ENCODE assay signal across 8 cellular contexts in the genomic region with DNA sequence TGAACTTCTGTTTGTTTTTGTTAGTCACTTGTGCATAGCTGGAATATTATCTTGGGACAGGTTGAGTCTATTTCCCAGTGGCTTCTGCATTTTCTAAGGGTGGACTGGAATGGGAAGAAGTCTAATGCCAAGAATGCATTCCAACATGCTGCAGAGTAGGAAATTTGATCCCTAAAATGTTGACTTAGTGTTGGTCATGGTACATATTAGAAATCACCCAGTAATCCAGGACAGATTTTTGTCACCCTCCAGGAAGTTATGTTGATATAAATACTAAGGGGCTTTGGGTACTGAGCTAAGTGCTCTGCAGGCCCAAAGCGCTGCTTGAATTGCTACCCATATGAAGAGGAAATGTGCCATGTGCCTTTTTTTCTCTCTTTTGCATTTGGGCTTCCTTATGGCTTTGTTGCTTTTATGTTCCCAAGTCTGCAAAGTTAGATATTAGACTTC. TPM values are rescaled to one million over a fixed set of nuclear protein-coding genes. Genes with fewer than 3 reads are reported as not detected.
A peak's percentile ranks its signal among the peaks of the same experiment; 100 is the strongest.
DNase-seq lines count a peak whose midpoint lies in the region; ATAC-seq, FAIRE-seq and TF ChIP-seq lines count a peak whose summit lies in the region.

No MANE protein-coding gene starts in this region.

- no peak for ATAC-seq in GM18873 (IDR thresholded peaks at IDR 0.05; ENCODE audit: low FRiP score, unreplicated experiment)

- H4K20me1 ChIP-seq in BLaER1, result peaks cover 100% of the 10 kb centered on the region

- intact Hi-C loops in testis (cut with DNase I; ENCODE audit: low total_unique reads), result no loop called here

- H3K9me3 ChIP-seq in BLaER1, result no peaks in the 10 kb centered on the region
- no peaks in the 10 kb centered on the region for H3K9me3 ChIP-seq in HUES64 (ENCODE audit: insufficient read depth, low read depth, low read length)
- no peaks in the 10 kb centered on the region for H3K9me3 ChIP-seq in testis

- TF ChIP-seq CTCF in bronchial epithelial cell (IDR thresholded peaks at IDR 0.05; ENCODE audit: insufficient read depth, low read length, severe bottlenecking) (no peak), testis (IDR thresholded peaks at IDR 0.05) (no peak)

- H3K9ac ChIP-seq in BLaER1, result peak overlapping the region; percentile 52
- no peak overlapping the region for H3K9ac ChIP-seq in HUES64 (ENCODE audit: low read depth, low read length)

- peaks cover 72% of the 10 kb centered on the region for H3K4me1 ChIP-seq in BLaER1
- H3K4me1 ChIP-seq in HUES64 (ENCODE audit: insufficient read depth, low read length), result peaks cover 49% of the 10 kb centered on the region
- H3K4me1 ChIP-seq in testis, result peaks cover 37% of the 10 kb centered on the region

- DNase-seq in bronchial epithelial cell (ENCODE audit: low read depth), result peak; percentile 94
- DNase-seq in myocyte (ENCODE audit: low read depth), result peak; percentile 45
- DNase-seq in NCI-H187 (lab: John Stamatoyannopoulos, UW), result no peak
- DNase-seq in NCI-H1930 (lab: John Stamatoyannopoulos, UW), result no peak
- no peak for DNase-seq in testis

- H3K4me2 ChIP-seq in BLaER1, result peak overlapping the region; percentile 89

- no peak for FAIRE-seq in bronchial epithelial cell (lab: Jason Lieb, UNC)

- H3K27me3 ChIP-seq in BLaER1, result no peaks in the 10 kb centered on the region
- no peaks in the 10 kb centered on the region for H3K27me3 ChIP-seq in HUES64 (ENCODE audit: insufficient read depth, low read length)
- no peaks in the 10 kb centered on the region for H3K27me3 ChIP-seq in bronchial epithelial cell (ENCODE audit: control insufficient read depth, insufficient read depth, low read length)
- H3K27me3 ChIP-seq in testis, result no peaks in the 10 kb centered on the region

- H3K4me3 ChIP-seq in BLaER1, result peak overlapping the region; percentile 16; the same call in 1 of the 2 replicates
- H3K4me3 ChIP-seq in HUES64 (ENCODE audit: low read length), result peak overlapping the region; percentile 12; the same call in 1 of the 2 replicates
- H3K4me3 ChIP-seq in bronchial epithelial cell (ENCODE audit: low read depth, low read length), result no peak overlapping the region
- H3K4me3 ChIP-seq in testis, result no peak overlapping the region

- peaks cover 89% of the 10 kb centered on the region for H3K36me3 ChIP-seq in BLaER1
- peaks cover 27% of the 10 kb centered on the region for H3K36me3 ChIP-seq in HUES64 (ENCODE audit: insufficient read depth, low read length)
- H3K36me3 ChIP-seq in bronchial epithelial cell (ENCODE audit: control insufficient read depth, insufficient read depth, low read length), result peaks cover 8% of the 10 kb centered on the region
- no peaks in the 10 kb centered on the region for H3K36me3 ChIP-seq in testis (ENCODE audit: low read depth, missing control alignments)

- 80% methylated on average over 1 of the region's 1 CpG for WGBS in HUES64
- WGBS in testis, 2 donors, result 69 to 74% methylated on average over 1 of the region's 1 CpG

- H3K27ac ChIP-seq in BLaER1 (peak overlapping the region; percentile 28), HUES64 (ENCODE audit: low read depth, low read length) (no peak overlapping the region), testis (peak overlapping the region in 1 of 2 donors; percentile 41)

- no peak for TF ChIP-seq POLR2A in testis (IDR thresholded peaks at IDR 0.05)

RNA-seq across cellular contexts. Expression of a gene that starts 10.0 kb away (rescaled TPM):
- 57.4 TPM for polyA plus RNA-seq in HUES64 (2013, experiment 1 of 2)
- polyA plus RNA-seq in HUES64 (2013, experiment 2 of 2), result 60.9 TPM
- total RNA-seq in bronchial epithelial cell (8.7 and 15.5 TPM in 2 replicates), myocyte (12.0 and 18.2 TPM in 2 replicates), testis (100 to 1,000 TPM; 106 to 119 TPM)
- 19.4 TPM for polyA plus RNA-seq in myocyte (2012)
- polyA plus RNA-seq in testis (ENCODE audit: insufficient read depth, low read depth, low replicate concordance), result 53.7 TPM

Comparison
In these comparisons a context has a peak if more than half of its experiments do, and no peak if none do; other contexts are left out.
1. H3K4me3 ChIP-seq: peak in BLaER1 (single experiment) and HUES64 (single experiment); none in bronchial epithelial cell (single experiment) and testis (0 of 2).
2. DNase-seq: peak in bronchial epithelial cell (single experiment) and myocyte (single experiment); none in NCI-H187 (0 of 2), NCI-H1930 (0 of 2) and testis (single experiment).